Comparison of ENCODE assay signal across 8 cellular contexts in genomic region chr1:244461254-244462071, GRCh38. TPM values are rescaled to one million over a fixed set of nuclear protein-coding genes. Genes with fewer than 3 reads are reported as not detected.
DNase-seq lines count a peak whose midpoint lies in the region; ATAC-seq and TF ChIP-seq lines count a peak whose summit lies in the region.

Gene CATSPERE (plus strand): TSS chr1:244461273. CDS start chr1:244461430, 157 bp downstream.

- H3K36me3 ChIP-seq in HUES48 (ENCODE audit: control insufficient read depth, insufficient read depth, low read length) (no peaks in the 10 kb centered on the region), SJSA1 (no peaks in the 10 kb centered on the region), osteoblast (ENCODE audit: insufficient read depth, low read length) (no peaks in the 10 kb centered on the region)

- H3K9me3 Mint-ChIP-seq in activated naive CD8-positive, alpha-beta T cell treated with anti-CD3 and anti-CD28 coated beads, Interleukin-2, amount 10 ng/mL, durations not matched to agents 7 days and 5 days = peaks cover 7% of the 10 kb centered on the region

- H3K4me1 ChIP-seq in HUES48 (ENCODE audit: control insufficient read depth, insufficient read depth, low read length) (0 out of 2 replicates have a peak, but pooled peaks cover 5% of the 10 kb centered on the region), SJSA1 (replicated peaks) (peaks cover 9% of the 10 kb centered on the region; the same call in 1 of the 2 replicates), osteoblast (ENCODE audit: insufficient read depth, low read length) (no peaks in the 10 kb centered on the region)

- ATAC-seq in GM21381 (IDR thresholded peaks at IDR 0.05; ENCODE audit: unreplicated experiment) = peak; percentile 98
- peak; percentile 99 for ATAC-seq in activated naive CD8-positive, alpha-beta T cell treated with anti-CD3 and anti-CD28 coated beads, Interleukin-2, amount 10 ng/mL, durations not matched to agents 7 days and 5 days (ENCODE audit: low read depth)
- ATAC-seq in Right ventricle myocardium superior (ENCODE audit: poor library complexity) = peak; percentile 98

- H2AFZ ChIP-seq in osteoblast (ENCODE audit: low read length) = peak within 1 kb of the TSS; percentile 91

- peak within 1 kb of the TSS; percentile 77 for H3K4me2 ChIP-seq in osteoblast (ENCODE audit: insufficient read depth, low read length)

- peaks cover 15% of the 10 kb centered on the region for H3K36me3 Mint-ChIP-seq in activated naive CD8-positive, alpha-beta T cell treated with anti-CD3 and anti-CD28 coated beads, Interleukin-2, amount 10 ng/mL, durations not matched to agents 7 days and 5 days

- intact Hi-C loops in Right ventricle myocardium superior (cut with DNase I) = no loop called here

- peak within 1 kb of the TSS; percentile 85 for H3K4me3 Mint-ChIP-seq in activated naive CD8-positive, alpha-beta T cell treated with anti-CD3 and anti-CD28 coated beads, Interleukin-2, amount 10 ng/mL, durations not matched to agents 7 days and 5 days

- H3K27me3 Mint-ChIP-seq in activated naive CD8-positive, alpha-beta T cell treated with anti-CD3 and anti-CD28 coated beads, Interleukin-2, amount 10 ng/mL, durations not matched to agents 7 days and 5 days = no peaks in the 10 kb centered on the region

- no peaks in the 10 kb centered on the region for H3K27me3 ChIP-seq in HUES48 (ENCODE audit: control insufficient read depth, insufficient read depth, low read length)
- no peaks in the 10 kb centered on the region for H3K27me3 ChIP-seq in SJSA1 (replicated peaks)
- H3K27me3 ChIP-seq in osteoblast (ENCODE audit: insufficient read depth, low read length) = no peaks in the 10 kb centered on the region

- H3K79me2 ChIP-seq in osteoblast (ENCODE audit: insufficient read depth, low read length) = no peaks in the 10 kb centered on the region

- DNase-seq in DMS114 treated with DMSO at 0.1 percent for 48 hours (lab: John Stamatoyannopoulos, UW; ENCODE audit: unreplicated experiment) (peak; percentile 65), SJSA1 (ENCODE audit: low read depth in 1 of 2, low spot score in 2 of 2) (peak; percentile 39 to 62), Right ventricle myocardium superior (peak; percentile 95), osteoblast (ENCODE audit: insufficient read length, low spot score, missing footprints) (peak; percentile 97)
- peak; percentile 81 for DNase-seq in activated naive CD8-positive, alpha-beta T cell treated with anti-CD3 and anti-CD28 coated beads, Interleukin-2, amount 10 ng/mL, durations not matched to agents 7 days and 5 days

- H3K9ac ChIP-seq in HUES48 (ENCODE audit: low read depth, low read length) = peak within 1 kb of the TSS; percentile 84

- POLR2A ChIA-PET in activated naive CD8-positive, alpha-beta T cell treated with anti-CD3 and anti-CD28 coated beads, Interleukin-2, amount 10 ng/mL, durations not matched to agents 7 days and 5 days (lab: Charles Lee) = interaction anchor here (0.7 to 1.7 kb wide), 5 partner anchors 10 to 509 kb away, joined by 3 to 5 read pairs (median 4); a partner anchor contains a TSS

- peaks cover 6% of the 10 kb centered on the region; the same call in 1 of the 2 replicates for H3K9me3 ChIP-seq in HUES48 (ENCODE audit: control insufficient read depth, insufficient read depth, low read length)
- H3K9me3 ChIP-seq in SJSA1 (replicated peaks) = no peaks in the 10 kb centered on the region
- no peaks in the 10 kb centered on the region for H3K9me3 ChIP-seq in osteoblast (ENCODE audit: low read depth, low read length)

- TF ChIP-seq CTCF in osteoblast (IDR thresholded peaks at IDR 0.05; ENCODE audit: extremely low read depth, low read depth, low read length) = no peak

- H3K27ac ChIP-seq in HUES48 (ENCODE audit: low read depth, low read length) (peak within 1 kb of the TSS; percentile 67), SJSA1 (no peak within 1 kb of the TSS; the same call in 1 of the 2 replicates), osteoblast (ENCODE audit: low read depth, low read length) (peak within 1 kb of the TSS; percentile 35), temporal lobe (ENCODE audit: low read depth, low read length) (peak within 1 kb of the TSS; percentile 41)

- H3K4me1 Mint-ChIP-seq in activated naive CD8-positive, alpha-beta T cell treated with anti-CD3 and anti-CD28 coated beads, Interleukin-2, amount 10 ng/mL, durations not matched to agents 7 days and 5 days = peaks cover 15% of the 10 kb centered on the region

- H4K20me1 ChIP-seq in osteoblast (ENCODE audit: insufficient read depth, low read length) = no peaks in the 10 kb centered on the region

- H3K4me3 ChIP-seq in HUES48 (ENCODE audit: low read depth, low read length) (peak within 1 kb of the TSS; percentile 70), SJSA1 (peak within 1 kb of the TSS; percentile 32), osteoblast (ENCODE audit: insufficient read depth, low read length) (peak within 1 kb of the TSS; percentile 84)

- H3K27ac Mint-ChIP-seq in activated naive CD8-positive, alpha-beta T cell treated with anti-CD3 and anti-CD28 coated beads, Interleukin-2, amount 10 ng/mL, durations not matched to agents 7 days and 5 days = peak within 1 kb of the TSS; percentile 95

RNA-seq across cellular contexts. Expression of gene CATSPERE, which starts in this region (rescaled TPM):
- total RNA-seq in SJSA1 (2014; rRNA removed; shearing (Covaris generic)) = 0.05 TPM in 1 of 2 replicates, not detected in the other
- total RNA-seq in activated naive CD8-positive, alpha-beta T cell treated with anti-CD3 and anti-CD28 coated beads, Interleukin-2, amount 10 ng/mL, durations not matched to agents 7 days and 5 days = 1 to 10 TPM; 1.1 to 1.6 TPM
- 0.65 TPM for total RNA-seq in Right ventricle myocardium superior
- total RNA-seq in osteoblast = 1.4 and 1.8 TPM in 2 replicates
- 1.2 TPM for total RNA-seq in temporal lobe

Comparison
In these comparisons a context has a peak if more than half of its experiments do, and no peak if none do; other contexts are left out.
1. Peak in DNase-seq and H3K4me3 ChIP-seq in SJSA1; RNA of the gene not detected or under 1 TPM.
2. Peak in DNase-seq and ATAC-seq in Right ventricle myocardium superior; RNA of the gene not detected or under 1 TPM.
3. H3K4me3 ChIP-seq: peak in every context shown above with its lines; median percentile 84 in osteoblast; 70 in HUES48; 32 in SJSA1.